In the genomic region with DNA sequence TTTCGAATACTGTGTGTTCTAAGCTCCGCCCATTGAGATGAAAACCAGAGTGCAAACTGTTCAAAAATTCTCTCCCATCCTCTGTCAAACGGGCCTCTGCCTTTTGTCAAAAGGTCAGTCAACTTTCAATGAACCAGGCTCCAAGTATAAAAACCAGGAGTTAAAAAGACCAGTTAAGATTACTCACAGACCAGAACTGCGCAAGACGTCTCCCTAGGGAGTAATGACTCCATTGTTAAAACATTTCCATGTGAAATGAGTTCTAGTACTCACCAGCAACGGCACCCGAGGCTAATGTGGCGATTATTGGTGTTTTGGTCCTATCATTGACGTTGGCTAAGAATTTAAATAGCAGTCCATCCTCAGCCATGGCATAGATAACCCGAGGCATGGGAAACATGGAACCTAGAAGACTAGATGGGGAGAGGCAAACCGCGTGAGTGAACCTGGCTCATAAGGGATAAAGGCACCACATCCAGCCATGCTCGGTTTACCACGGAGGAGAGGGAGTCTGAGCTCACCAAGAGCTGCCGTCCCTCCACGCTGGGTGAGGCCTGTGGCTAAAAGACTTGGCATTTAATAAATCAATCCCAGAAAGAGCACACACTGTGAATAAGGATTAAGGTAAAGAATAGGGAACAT, we compare ENCODE assay signal across 12 cellular contexts.
DNase-seq lines count a peak whose midpoint lies in the region; ATAC-seq and TF ChIP-seq lines count a peak whose summit lies in the region.
"Had no signal": no experiment of that assay in that cellular context is flagged by ENCODE, and none has a peak within 500 bp of the region (broad histone marks: within the 10 kb centered on the region; RNA-seq: fewer than 3 reads in every experiment).

No MANE protein-coding gene starts in this region.

- TF ChIP-seq EP300 in suprapubic skin (IDR thresholded peaks at IDR 0.05) = no peak

- H3K4me1 ChIP-seq in GM23338 (ENCODE audit: insufficient read depth) (no peaks in the 10 kb centered on the region), body of pancreas (no peaks in the 10 kb centered on the region), suprapubic skin (peaks cover 11% of the 10 kb centered on the region), OCI-LY7 (ENCODE audit: insufficient read depth, low read length, poor library complexity, severe bottlenecking) (no peaks in the 10 kb centered on the region)

- 83 to 88% methylated on average over 16 of the region's 16 CpGs for WGBS in body of pancreas, 2 donors
- 77% methylated on average over 16 of the region's 16 CpGs for WGBS in suprapubic skin

- H4K20me1 ChIP-seq in GM23338 (replicated peaks; ENCODE audit: insufficient read depth) = peaks cover 23% of the 10 kb centered on the region
- no peaks in the 10 kb centered on the region for H4K20me1 ChIP-seq in OCI-LY7 (ENCODE audit: insufficient read depth, low read length)

- H3K4me3 Mint-ChIP-seq in GM23338 = no peak overlapping the region
- H3K4me3 Mint-ChIP-seq in stimulated activated memory B cell treated with anti-CD40 and anti-IgM and Interleukin-4, amounts not matched to agents 10 μg/mL and 1 μg/mL and 100 μg/mL, for 72 hours = no peak overlapping the region
- H3K4me3 Mint-ChIP-seq: neural crest cell had no signal

- H3K9me2 ChIP-seq in GM23338 (ENCODE audit: insufficient read depth) (no peaks in the 10 kb centered on the region), OCI-LY7 (ENCODE audit: insufficient read depth, low read length) (no peaks in the 10 kb centered on the region)

- peaks cover 84% of the 10 kb centered on the region for H3K36me3 Mint-ChIP-seq in GM23338 (ENCODE audit: low read depth)
- peaks cover 44% of the 10 kb centered on the region for H3K36me3 Mint-ChIP-seq in stimulated activated memory B cell treated with anti-CD40 and anti-IgM and Interleukin-4, amounts not matched to agents 10 μg/mL and 1 μg/mL and 100 μg/mL, for 72 hours

- POLR2A ChIA-PET in OCI-LY7 (lab: Charles Lee) = no interaction called here

- 0 out of 3 replicates have a peak, but pooled peaks cover 6% of the 10 kb centered on the region for H3K4me1 Mint-ChIP-seq in GM23338
- H3K4me1 Mint-ChIP-seq in stimulated activated memory B cell treated with anti-CD40 and anti-IgM and Interleukin-4, amounts not matched to agents 10 μg/mL and 1 μg/mL and 100 μg/mL, for 72 hours = no peaks in the 10 kb centered on the region

- peaks cover 7% of the 10 kb centered on the region for H3K27me3 Mint-ChIP-seq in GM23338 (ENCODE audit: insufficient read depth, low read depth, poor library complexity)
- no peaks in the 10 kb centered on the region for H3K27me3 Mint-ChIP-seq in stimulated activated memory B cell treated with anti-CD40 and anti-IgM and Interleukin-4, amounts not matched to agents 10 μg/mL and 1 μg/mL and 100 μg/mL, for 72 hours

- no peak for DNase-seq in GM23338 (ENCODE audit: low spot score)
- DNase-seq in body of pancreas = peak in 1 of 4 donors; percentile 48
- DNase-seq in hepatic stellate cell (ENCODE audit: low spot score) = peak; percentile 94
- peak in 1 of 2 donors; percentile 73 for DNase-seq in suprapubic skin (ENCODE audit: low spot score in 2 of 2)
- DNase-seq in OCI-LY7 (ENCODE audit: low spot score) = no peak
- no peak for DNase-seq in RKO (ENCODE audit: low spot score)
- DNase-seq in H7 = no peak
- DNase-seq: activated effector memory CD4-positive, alpha-beta T cell treated with anti-CD3 and anti-CD28 coated beads, Interleukin-2, amount 50 U/mL, for 16 hours; KG1; substantia nigra had no signal

- BruUV-seq in OCI-LY7 (replicated peaks; lab: Mats Ljungman, UMichigan) = no TSS peak

- no peak for ATAC-seq in GM23338
- peak; percentile 63 for ATAC-seq in body of pancreas
- no peak for ATAC-seq in stimulated activated memory B cell treated with anti-CD40 and anti-IgM and Interleukin-4, amounts not matched to agents 10 μg/mL and 1 μg/mL and 100 μg/mL, for 72 hours

- no peaks in the 10 kb centered on the region for H3K9me3 Mint-ChIP-seq in GM23338
- no peaks in the 10 kb centered on the region for H3K9me3 Mint-ChIP-seq in stimulated activated memory B cell treated with anti-CD40 and anti-IgM and Interleukin-4, amounts not matched to agents 10 μg/mL and 1 μg/mL and 100 μg/mL, for 72 hours
- H3K9me3 Mint-ChIP-seq: neural crest cell had no signal

- no peak overlapping the region for H3K4me2 ChIP-seq in GM23338
- H3K4me2 ChIP-seq in OCI-LY7 (ENCODE audit: low read length) = no peak overlapping the region

- peaks cover 34% of the 10 kb centered on the region for H3K36me3 ChIP-seq in GM23338 (ENCODE audit: insufficient read depth)
- peaks cover 0 to 9% of the 10 kb centered on the region in 2 donors for H3K36me3 ChIP-seq in body of pancreas (replicated peaks in 1 of 2; ENCODE audit: insufficient read depth in 1 of 2, low read depth in 2 of 2)
- peaks cover 75% of the 10 kb centered on the region for H3K36me3 ChIP-seq in suprapubic skin
- H3K36me3 ChIP-seq in OCI-LY7 (ENCODE audit: insufficient read depth, low read length) = peaks cover 99% of the 10 kb centered on the region
- H3K36me3 ChIP-seq in H7 (replicated peaks; ENCODE audit: control insufficient read depth, insufficient read depth, low read length) = peaks cover 36% of the 10 kb centered on the region

- no peak for TF ChIP-seq POLR2A in body of pancreas (IDR thresholded peaks at IDR 0.05)
- TF ChIP-seq POLR2A in suprapubic skin (IDR thresholded peaks at IDR 0.05) = no peak

- peak overlapping the region; percentile 27; the same call in 1 of the 2 replicates for H3K27ac Mint-ChIP-seq in GM23338
- H3K27ac Mint-ChIP-seq in stimulated activated memory B cell treated with anti-CD40 and anti-IgM and Interleukin-4, amounts not matched to agents 10 μg/mL and 1 μg/mL and 100 μg/mL, for 72 hours = no peak overlapping the region

- no peak overlapping the region for H3K27ac ChIP-seq in GM23338 (ENCODE audit: low read depth)
- no peak overlapping the region for H3K27ac ChIP-seq in body of pancreas
- H3K27ac ChIP-seq in suprapubic skin = peak overlapping the region; percentile 71
- no peak overlapping the region for H3K27ac ChIP-seq in OCI-LY7 (ENCODE audit: low read depth, low read length, poor library complexity, severe bottlenecking)

- H3K79me2 ChIP-seq in GM23338 (replicated peaks; ENCODE audit: insufficient read depth) (peaks cover 9% of the 10 kb centered on the region), OCI-LY7 (ENCODE audit: insufficient read depth, low read depth, low read length) (no peaks in the 10 kb centered on the region)

- H3F3A ChIP-seq in GM23338 (replicated peaks; ENCODE audit: low read depth) = no peaks in the 10 kb centered on the region

- no peaks in the 10 kb centered on the region for H3K9me3 ChIP-seq in body of pancreas
- no peaks in the 10 kb centered on the region for H3K9me3 ChIP-seq in suprapubic skin
- no peaks in the 10 kb centered on the region for H3K9me3 ChIP-seq in OCI-LY7 (ENCODE audit: low read length)

- H3K27me3 ChIP-seq in GM23338 (ENCODE audit: insufficient read depth) (no peaks in the 10 kb centered on the region), body of pancreas (no peaks in the 10 kb centered on the region), suprapubic skin (no peaks in the 10 kb centered on the region), H7 (ENCODE audit: control insufficient read depth, insufficient read depth, low read length) (no peaks in the 10 kb centered on the region)

- CTCF ChIA-PET in OCI-LY7 (lab: Charles Lee; ENCODE audit: unreplicated experiment) = no interaction called here

- TF ChIP-seq CTCF in GM23338 (conservative IDR thresholded peaks at IDR 0.05; ENCODE audit: low read depth in 2 of 2) = no peak
- no peak for TF ChIP-seq CTCF in body of pancreas (IDR thresholded peaks at IDR 0.05)
- TF ChIP-seq CTCF in suprapubic skin (IDR thresholded peaks at IDR 0.05) = no peak
- TF ChIP-seq CTCF in OCI-LY7 (conservative IDR thresholded peaks at IDR 0.05; ENCODE audit: low read length) = no peak

- H3K4me3 ChIP-seq in GM23338 (no peak overlapping the region), body of pancreas (no peak overlapping the region), suprapubic skin (no peak overlapping the region), OCI-LY7 (ENCODE audit: low read depth, low read length, poor library complexity, severe bottlenecking) (no peak overlapping the region), H7 (ENCODE audit: insufficient read depth, low read depth, low read length) (no peak overlapping the region)

- intact Hi-C loops in body of pancreas (cut with DNase I) = no loop called here
- intact Hi-C loops in OCI-LY7 (cut with micrococcal nuclease; ENCODE audit: unreplicated experiment) = no loop called here

- H2AFZ ChIP-seq in GM23338 (no peak overlapping the region), OCI-LY7 (ENCODE audit: low read length) (no peak overlapping the region)

TF ChIP-seq in GM23338, 12 proteins besides CTCF, POLR2A, EP300 and RAD21 (continues in another document):
- no peak for TF ChIP-seq CREB1 (CRISPR knock-in tag; IDR thresholded peaks at IDR 0.05; ENCODE audit: low read depth)
- no peak for TF ChIP-seq STAT1 (IDR thresholded peaks at IDR 0.05; ENCODE audit: unreplicated experiment)
- TF ChIP-seq, protein P1, sequence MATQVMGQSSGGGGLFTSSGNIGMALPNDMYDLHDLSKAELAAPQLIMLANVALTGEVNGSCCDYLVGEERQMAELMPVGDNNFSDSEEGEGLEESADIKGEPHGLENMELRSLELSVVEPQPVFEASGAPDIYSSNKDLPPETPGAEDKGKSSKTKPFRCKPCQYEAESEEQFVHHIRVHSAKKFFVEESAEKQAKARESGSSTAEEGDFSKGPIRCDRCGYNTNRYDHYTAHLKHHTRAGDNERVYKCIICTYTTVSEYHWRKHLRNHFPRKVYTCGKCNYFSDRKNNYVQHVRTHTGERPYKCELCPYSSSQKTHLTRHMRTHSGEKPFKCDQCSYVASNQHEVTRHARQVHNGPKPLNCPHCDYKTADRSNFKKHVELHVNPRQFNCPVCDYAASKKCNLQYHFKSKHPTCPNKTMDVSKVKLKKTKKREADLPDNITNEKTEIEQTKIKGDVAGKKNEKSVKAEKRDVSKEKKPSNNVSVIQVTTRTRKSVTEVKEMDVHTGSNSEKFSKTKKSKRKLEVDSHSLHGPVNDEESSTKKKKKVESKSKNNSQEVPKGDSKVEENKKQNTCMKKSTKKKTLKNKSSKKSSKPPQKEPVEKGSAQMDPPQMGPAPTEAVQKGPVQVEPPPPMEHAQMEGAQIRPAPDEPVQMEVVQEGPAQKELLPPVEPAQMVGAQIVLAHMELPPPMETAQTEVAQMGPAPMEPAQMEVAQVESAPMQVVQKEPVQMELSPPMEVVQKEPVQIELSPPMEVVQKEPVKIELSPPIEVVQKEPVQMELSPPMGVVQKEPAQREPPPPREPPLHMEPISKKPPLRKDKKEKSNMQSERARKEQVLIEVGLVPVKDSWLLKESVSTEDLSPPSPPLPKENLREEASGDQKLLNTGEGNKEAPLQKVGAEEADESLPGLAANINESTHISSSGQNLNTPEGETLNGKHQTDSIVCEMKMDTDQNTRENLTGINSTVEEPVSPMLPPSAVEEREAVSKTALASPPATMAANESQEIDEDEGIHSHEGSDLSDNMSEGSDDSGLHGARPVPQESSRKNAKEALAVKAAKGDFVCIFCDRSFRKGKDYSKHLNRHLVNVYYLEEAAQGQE (IDR thresholded peaks at IDR 0.05; ENCODE audit: unreplicated experiment) = no peak
- TF ChIP-seq JUNB (IDR thresholded peaks at IDR 0.05; ENCODE audit: unreplicated experiment) = no peak
